Comparison of ENCODE assay signal across 3 cellular contexts in genomic region chr1:205974712-205975111, GRCh38.
TF ChIP-seq lines count a peak whose summit lies in the region.

No MANE protein-coding gene starts in this region.

TF ChIP-seq in IMR-90, 13 proteins besides CTCF, POLR2A, EP300 and RAD21:
- no peak for TF ChIP-seq NFE2L2 (IDR thresholded peaks at IDR 0.05; ENCODE audit: low read depth, low read length)
- no peak for TF ChIP-seq RFX5 (IDR thresholded peaks at IDR 0.05; ENCODE audit: low read depth, low read length)
- TF ChIP-seq USF2 (IDR thresholded peaks at IDR 0.05; ENCODE audit: low read depth, low read length): no peak
- TF ChIP-seq, protein P1, sequence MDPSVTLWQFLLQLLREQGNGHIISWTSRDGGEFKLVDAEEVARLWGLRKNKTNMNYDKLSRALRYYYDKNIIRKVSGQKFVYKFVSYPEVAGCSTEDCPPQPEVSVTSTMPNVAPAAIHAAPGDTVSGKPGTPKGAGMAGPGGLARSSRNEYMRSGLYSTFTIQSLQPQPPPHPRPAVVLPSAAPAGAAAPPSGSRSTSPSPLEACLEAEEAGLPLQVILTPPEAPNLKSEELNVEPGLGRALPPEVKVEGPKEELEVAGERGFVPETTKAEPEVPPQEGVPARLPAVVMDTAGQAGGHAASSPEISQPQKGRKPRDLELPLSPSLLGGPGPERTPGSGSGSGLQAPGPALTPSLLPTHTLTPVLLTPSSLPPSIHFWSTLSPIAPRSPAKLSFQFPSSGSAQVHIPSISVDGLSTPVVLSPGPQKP (IDR thresholded peaks at IDR 0.05; ENCODE audit: borderline replicate concordance, low read depth, low read length): no peak
- TF ChIP-seq MAZ (IDR thresholded peaks at IDR 0.05; ENCODE audit: borderline replicate concordance, low read depth, low read length): no peak

TF ChIP-seq in H1, 55 proteins besides CTCF, POLR2A, EP300 and RAD21:
- no peak for TF ChIP-seq FOSL1 (IDR thresholded peaks at IDR 0.05; ENCODE audit: insufficient read depth, low read depth, low read length)
- TF ChIP-seq EGR1 (IDR thresholded peaks at IDR 0.05; ENCODE audit: borderline replicate concordance, low read depth, low read length): no peak
- TF ChIP-seq JUND (IDR thresholded peaks at IDR 0.05; ENCODE audit: low read length): no peak
- no peak for TF ChIP-seq TEAD4 (IDR thresholded peaks at IDR 0.05; ENCODE audit: low read depth, low read length)
- no peak for TF ChIP-seq SUZ12 (IDR thresholded peaks at IDR 0.05; ENCODE audit: low read length)
- no peak for TF ChIP-seq PHF8 (conservative IDR thresholded peaks at IDR 0.05; ENCODE audit: low read depth, low read length)
- TF ChIP-seq KDM1A (IDR thresholded peaks at IDR 0.05; ENCODE audit: borderline replicate concordance, low read length): no peak
- TF ChIP-seq SIRT6 (IDR thresholded peaks at IDR 0.05; ENCODE audit: low read length): no peak
- TF ChIP-seq CBX5 (IDR thresholded peaks at IDR 0.05; ENCODE audit: low read depth, low read length): no peak
- TF ChIP-seq SAP30 (IDR thresholded peaks at IDR 0.05; ENCODE audit: insufficient read depth, insufficient replicate concordance, low read length): no peak
- TF ChIP-seq EZH2 (IDR thresholded peaks at IDR 0.05; ENCODE audit: low read depth, low read length, severe bottlenecking): no peak
- TF ChIP-seq BRCA1 (IDR thresholded peaks at IDR 0.05; ENCODE audit: low read depth, low read length): no peak
- no peak for TF ChIP-seq TCF12 (IDR thresholded peaks at IDR 0.05; ENCODE audit: low read depth, low read length)
- TF ChIP-seq CBX8 (IDR thresholded peaks at IDR 0.05; ENCODE audit: borderline replicate concordance, low read depth, low read length): no peak

TF ChIP-seq in GM23338, 12 proteins besides CTCF, POLR2A, EP300 and RAD21:
- TF ChIP-seq EZH2 (IDR thresholded peaks at IDR 0.05; ENCODE audit: low read depth, unreplicated experiment) (no peak), ZNF331 (CRISPR knock-in tag; IDR thresholded peaks at IDR 0.05; ENCODE audit: low read depth) (no peak), NANOG (IDR thresholded peaks at IDR 0.05; ENCODE audit: borderline replicate concordance) (no peak)
